Comparison of ENCODE assay signal across 8 cellular contexts in genomic region chr22:31107206-31108118, GRCh38. TPM values are rescaled to one million over a fixed set of nuclear protein-coding genes. Genes with fewer than 3 reads are reported as not detected.
DNase-seq lines count a peak whose midpoint lies in the region; ATAC-seq and TF ChIP-seq lines count a peak whose summit lies in the region.

Gene SELENOM (minus strand): TSS chr22:31107568. CDS start chr22:31107505, 63 bp downstream.

- peaks cover 22% of the 10 kb centered on the region for H3K27me3 Mint-ChIP-seq in dendritic cell treated with granulocyte-macrophage colony-stimulating factor and Interleukin-4, amounts not matched to agents 40 ng/mL and 50 ng/mL, for 4 days

- H3K4me3 ChIP-seq in left lung, result peak within 1 kb of the TSS; percentile 55 to 67

- H3K4me3 Mint-ChIP-seq in dendritic cell treated with granulocyte-macrophage colony-stimulating factor and Interleukin-4, amounts not matched to agents 40 ng/mL and 50 ng/mL, for 4 days, result peak within 1 kb of the TSS; percentile 75

- no peaks in the 10 kb centered on the region for H3K36me3 Mint-ChIP-seq in dendritic cell treated with granulocyte-macrophage colony-stimulating factor and Interleukin-4, amounts not matched to agents 40 ng/mL and 50 ng/mL, for 4 days (ENCODE audit: low read depth)

- intact Hi-C loops in dendritic cell treated with granulocyte-macrophage colony-stimulating factor and Interleukin-4, amounts not matched to agents 40 ng/mL and 50 ng/mL, for 4 days (cut with micrococcal nuclease), result loop anchor here (1.0 to 5.0 kb wide), 3 partner anchors 40 to 123 kb away; partner anchors contain the start of gene LIMK2
- intact Hi-C loops in left lung (cut with DNase I), result no loop called here

- peaks cover 2% of the 10 kb centered on the region for H3K9me3 Mint-ChIP-seq in dendritic cell treated with granulocyte-macrophage colony-stimulating factor and Interleukin-4, amounts not matched to agents 40 ng/mL and 50 ng/mL, for 4 days

- peaks cover 0 to 15% of the 10 kb centered on the region in 2 donors for H3K36me3 ChIP-seq in left lung

- H3K27me3 ChIP-seq in left lung, result no peaks in the 10 kb centered on the region

- ATAC-seq in GM18870 (IDR thresholded peaks at IDR 0.05; ENCODE audit: unreplicated experiment), result peak; percentile 59
- peak; percentile 88 for ATAC-seq in HG03108 (IDR thresholded peaks at IDR 0.05; ENCODE audit: unreplicated experiment)
- peak; percentile 96 for ATAC-seq in left lung

- H3K9me3 ChIP-seq in left lung, result no peaks in the 10 kb centered on the region

- DNase-seq in ACHN (peak; percentile 96), NCI-H446 treated with DMSO at 0.1 percent for 48 hours (lab: John Stamatoyannopoulos, UW) (peak; percentile 38), left lung (peak; percentile 98 to 99)
- peak; percentile 85 for DNase-seq in activated CD4-positive, alpha-beta T cell treated with anti-CD3 and anti-CD28 coated beads, Interleukin-2, amount 50 U/mL, for 1 hour
- peak; percentile 79 for DNase-seq in stimulated activated CD4-positive, alpha-beta T cell treated with anti-CD3 and anti-CD28 coated beads, Interleukin-2, amount 100 ng/mL, for 4 hours (ENCODE audit: low read depth)

- peaks cover 13% of the 10 kb centered on the region for H3K4me1 Mint-ChIP-seq in dendritic cell treated with granulocyte-macrophage colony-stimulating factor and Interleukin-4, amounts not matched to agents 40 ng/mL and 50 ng/mL, for 4 days (ENCODE audit: low read depth)

- H3K27ac ChIP-seq in left lung, result peak within 1 kb of the TSS; percentile 83 to 89

- H3K27ac Mint-ChIP-seq in dendritic cell treated with granulocyte-macrophage colony-stimulating factor and Interleukin-4, amounts not matched to agents 40 ng/mL and 50 ng/mL, for 4 days, result peak within 1 kb of the TSS; percentile 47

- H3K4me1 ChIP-seq in left lung, result peaks cover 0 to 18% of the 10 kb centered on the region in 2 donors

- in situ Hi-C loops in ACHN (cut with HindIII; ENCODE audit: low pct_ligation_motif_present, low pct_unique_long_range_greater_than_20kb, low sequenced_read_pairs), result no loop called here

- TF ChIP-seq CTCF in left lung (IDR thresholded peaks at IDR 0.05), result peak; percentile 84 to 93

RNA-seq across cellular contexts. Expression of gene SELENOM, which starts in this region (rescaled TPM):
- 100 to 1,000 TPM in 1 of 2 donors, 10 to 100 TPM in 1; 80.0 to 115 TPM for total RNA-seq in left lung

Comparison
In these comparisons a context has a peak if more than half of its experiments do, and no peak if none do; other contexts are left out.
1. Peak in every context shown above with its lines: DNase-seq, ATAC-seq, H3K4me3 ChIP-seq and H3K27ac ChIP-seq.
2. DNase-seq: peak in every context shown above with its lines; median percentile 98 in left lung; 96 in ACHN; 85 in activated CD4-positive, alpha-beta T cell treated with anti-CD3 and anti-CD28 coated beads, Interleukin-2, amount 50 U/mL, for 1 hour; 79 in stimulated activated CD4-positive, alpha-beta T cell treated with anti-CD3 and anti-CD28 coated beads, Interleukin-2, amount 100 ng/mL, for 4 hours; 38 in NCI-H446 treated with DMSO at 0.1 percent for 48 hours.